ENCODE assay signal across 11 cellular contexts in the genomic region with DNA sequence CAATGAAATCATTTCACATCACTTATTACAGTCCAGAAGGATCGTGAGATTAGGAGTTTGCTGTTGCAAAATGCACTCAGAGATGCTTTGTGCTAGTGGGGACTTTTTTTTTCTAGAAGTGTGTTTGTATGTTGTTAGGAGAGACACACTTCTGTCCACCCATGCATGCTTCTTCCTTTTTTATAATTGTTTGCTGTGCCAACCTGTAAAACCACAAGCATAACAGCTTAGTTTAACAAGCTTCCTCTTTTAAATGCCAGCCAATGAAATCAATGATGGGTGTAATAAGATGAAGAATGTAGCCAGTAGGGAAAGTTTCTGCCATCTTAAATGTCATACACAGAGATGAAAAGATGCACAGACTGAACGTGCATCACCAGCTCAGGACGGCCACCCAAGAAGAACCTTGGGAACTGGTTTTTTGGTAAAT.
DNase-seq lines count a peak whose midpoint lies in the region; ATAC-seq and TF ChIP-seq lines count a peak whose summit lies in the region.
"Had no signal": no experiment of that assay in that cellular context is flagged by ENCODE, and none has a peak within 500 bp of the region (broad histone marks: within the 10 kb centered on the region; RNA-seq: fewer than 3 reads in every experiment).

No MANE protein-coding gene starts in this region.

- H3K27me3 ChIP-seq in mesendoderm (ENCODE audit: insufficient read depth, low read length, poor library complexity) = no peaks in the 10 kb centered on the region

- H2BK120ac ChIP-seq in mesendoderm (ENCODE audit: low read depth, low read length) = no peak overlapping the region

- H3K36me3 ChIP-seq in mesendoderm (ENCODE audit: control insufficient read depth, insufficient read depth, low read length) = no peaks in the 10 kb centered on the region

- no peak overlapping the region for H2AK5ac ChIP-seq in mesendoderm (ENCODE audit: low read length)

- no peaks in the 10 kb centered on the region for H3K27me3 Mint-ChIP-seq in natural killer cell (ENCODE audit: low read depth in 2 of 2)

- H3K4me1 Mint-ChIP-seq in natural killer cell = peaks cover 60 to 71% of the 10 kb centered on the region in 2 donors

- H3K27ac ChIP-seq in mesendoderm (ENCODE audit: low read depth, low read length) = no peak overlapping the region
- H3K27ac ChIP-seq: A549, epithelial cell of prostate had no signal

- H3K79me1 ChIP-seq in mesendoderm (ENCODE audit: low read length) = no peaks in the 10 kb centered on the region

- ATAC-seq in HG03097 (IDR thresholded peaks at IDR 0.05; ENCODE audit: low FRiP score, unreplicated experiment) (peak; percentile 35), natural killer cell (peak; percentile 83 to 89 (median 88))
- ATAC-seq: A549 had no signal

- H3K9me3 Mint-ChIP-seq in natural killer cell = no peaks in the 10 kb centered on the region

- H3K4me1 ChIP-seq in mesendoderm (ENCODE audit: control insufficient read depth, low read depth, low read length) = no peaks in the 10 kb centered on the region
- H3K4me1 ChIP-seq: A549 had no signal

- H3K4me2 ChIP-seq in mesendoderm (ENCODE audit: low read length) = no peak overlapping the region
- H3K4me2 ChIP-seq: A549 had no signal

- H3K18ac ChIP-seq in mesendoderm (ENCODE audit: low read length) = no peak overlapping the region

- H4K8ac ChIP-seq in mesendoderm (ENCODE audit: low read depth, low read length) = no peak overlapping the region

- H2BK15ac ChIP-seq in mesendoderm (replicated peaks; ENCODE audit: low read depth) = no peak overlapping the region

- no peak overlapping the region for H4K5ac ChIP-seq in mesendoderm (ENCODE audit: low read length)

- H2BK5ac ChIP-seq in mesendoderm (ENCODE audit: low read length) = no peak overlapping the region

- no peak overlapping the region for H3K9ac ChIP-seq in mesendoderm (ENCODE audit: low read length)

- H3K79me2 ChIP-seq in mesendoderm (ENCODE audit: control insufficient read depth, insufficient read depth, low read length) = no peaks in the 10 kb centered on the region

- H3K56ac ChIP-seq in mesendoderm (ENCODE audit: low read length) = no peak overlapping the region

- H3K4me3 ChIP-seq in mesendoderm (ENCODE audit: low read length) = no peak overlapping the region
- H3K4me3 ChIP-seq: A549 had no signal

- no peaks in the 10 kb centered on the region for H3K36me3 Mint-ChIP-seq in natural killer cell

- H3K23ac ChIP-seq in mesendoderm (ENCODE audit: low read length) = no peak overlapping the region

- H3K4me3 Mint-ChIP-seq in natural killer cell = peak overlapping the region; percentile 22

- H3K4ac ChIP-seq in mesendoderm (ENCODE audit: low read depth, low read length) = no peak overlapping the region

- intact Hi-C loops in natural killer cell (cut with micrococcal nuclease) = no loop called here

- peak overlapping the region; percentile 83 to 86 for H3K27ac Mint-ChIP-seq in natural killer cell

- no CpG with 5 or more reads among the region's 3 CpGs for WGBS in mesendoderm (ENCODE audit: extremely low coverage, insufficient coverage, low lambda C conversion rate)

- TF ChIP-seq CTCF in natural killer cell (IDR thresholded peaks at IDR 0.05) = no peak

- DNase-seq in DMS53 (lab: John Stamatoyannopoulos, UW) (peak; percentile 53), DMS53 treated with DMSO at 0.1 percent for 48 hours (lab: John Stamatoyannopoulos, UW; ENCODE audit: unreplicated experiment) (no peak), SIG-M5 (lab: John Stamatoyannopoulos, UW) (peak; percentile 95), natural killer cell (no peak), mesendoderm (no peak), SW 1271 (lab: John Stamatoyannopoulos, UW) (no peak)
- no peak for DNase-seq in stimulated activated CD4-positive, alpha-beta T cell treated with anti-CD3 and anti-CD28 coated beads, Interleukin-4, amount 100 ng/mL, for 1 hour
- DNase-seq: NCI-H446 treated with DMSO at 0.1 percent for 48 hours had no signal

Comparison
In these comparisons a context has a peak if more than half of its experiments do, and no peak if none do; other contexts are left out.
1. DNase-seq: peak in DMS53 (single experiment) and SIG-M5 (single experiment); none in DMS53 treated with DMSO at 0.1 percent for 48 hours (single experiment), natural killer cell (single experiment), mesendoderm (single experiment), SW 1271 (0 of 2) and stimulated activated CD4-positive, alpha-beta T cell treated with anti-CD3 and anti-CD28 coated beads, Interleukin-4, amount 100 ng/mL, for 1 hour (single experiment).